23 cellular contexts compared by ENCODE assay signal in the genomic region with DNA sequence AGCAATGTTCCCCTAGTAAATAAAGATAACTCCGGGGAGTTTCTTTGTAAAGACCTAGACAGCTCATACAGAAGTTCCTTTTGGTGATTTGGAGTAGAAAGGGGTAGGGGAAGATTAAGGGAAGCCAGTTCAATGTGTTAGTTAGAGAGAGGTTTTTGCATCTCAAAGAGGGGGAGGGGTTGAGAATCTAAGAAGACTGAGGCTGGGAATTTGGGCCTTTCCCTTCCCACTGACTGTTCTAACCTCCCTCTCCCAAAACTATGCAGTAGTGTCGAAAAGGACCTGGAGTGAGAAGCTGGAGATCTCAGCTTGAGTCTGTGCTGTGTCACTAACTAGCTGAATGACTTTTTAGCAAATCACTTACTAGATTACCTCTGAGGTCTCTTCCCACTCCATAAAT. TPM values are rescaled to one million over a fixed set of nuclear protein-coding genes. Genes with fewer than 3 reads are reported as not detected.
"Had no signal": no experiment of that assay in that cellular context is flagged by ENCODE, and none has a peak within 500 bp of the region (broad histone marks: within the 10 kb centered on the region; RNA-seq: fewer than 3 reads in every experiment).

No MANE protein-coding gene starts in this region.

- H3K36me3 Mint-ChIP-seq: activated CD4-positive, alpha-beta memory T cell treated with anti-CD3 and anti-CD28 coated beads for 36 hours; activated naive CD4-positive, alpha-beta T cell treated with anti-CD3 and anti-CD28 coated beads, Interleukin-2, amount 50 U/mL, for 72 hours; natural killer cell treated with Interleukin-12 subunit alpha and Interleukin-12 subunit beta and Interleukin-15 and Interleukin-18, amount 100 ng/mL, for 72 hours had no signal

- H3K4me3 Mint-ChIP-seq: activated CD4-positive, alpha-beta memory T cell treated with anti-CD3 and anti-CD28 coated beads for 36 hours; activated T-helper 1 cell treated with anti-CD3 and anti-CD28 coated beads, Interleukin-12 subunit alpha, Interleukin-12 subunit beta, Interleukin-2, Interleukin-4 antibody, amounts not matched to agents 30 ng/mL and 10 ng/mL and 1 ng/mL, durations not matched to agents 14 hours and 24 hours and 36 hours; natural killer cell treated with Interleukin-12 subunit alpha and Interleukin-12 subunit beta and Interleukin-15 and Interleukin-18, amount 100 ng/mL, for 72 hours; T-helper 2 cell treated with Interferon-gamma antibody and Interleukin-4, amounts not matched to agents 5 μg/mL and 100 μg/mL, for 36 hours had no signal

- H3K9me3 ChIP-seq: adrenal gland, gastrocnemius medialis, prostate gland, right atrium auricular region, thyroid gland had no signal

- DNase-seq: activated CD4-positive, alpha-beta memory T cell treated with anti-CD3 and anti-CD28 coated beads for 36 hours; activated CD4-positive, alpha-beta T cell treated with anti-CD3 and anti-CD28 coated beads for 4 hours; activated gamma-delta T cell treated with Interleukin-2 at 50 U/mL for 16 hours; activated T-cell treated with anti-CD3 and anti-CD28 coated beads for 4 hours; adrenal gland; gastrocnemius medialis; head of caudate nucleus; left cardiac atrium; stimulated activated CD4-positive, alpha-beta T cell treated with anti-CD3 and anti-CD28 coated beads, Interleukin-12 subunit alpha, Interleukin-12 subunit beta, amount 100 ng/mL, for 4 hours; stimulated activated CD4-positive, alpha-beta T cell treated with anti-CD3 and anti-CD28 coated beads, Interleukin-1b, Interleukin-23, amount 100 ng/mL, for 48 hours; stimulated activated naive CD4-positive, alpha-beta T cell treated with Interleukin-2 at 50 U/mL for 16 hours; thyroid gland had no signal

- H3K4me1 ChIP-seq: adrenal gland, gastrocnemius medialis, prostate gland, right atrium auricular region, thyroid gland had no signal

- H3K4me3 ChIP-seq: adrenal gland, gastrocnemius medialis, prostate gland, right atrium auricular region, thyroid gland had no signal

- H3K27ac Mint-ChIP-seq: activated CD4-positive, alpha-beta memory T cell treated with anti-CD3 and anti-CD28 coated beads for 36 hours; activated naive CD4-positive, alpha-beta T cell treated with anti-CD3 and anti-CD28 coated beads, Interleukin-2, amount 50 U/mL, for 72 hours; activated T-helper 1 cell treated with anti-CD3 and anti-CD28 coated beads, Interleukin-12 subunit alpha, Interleukin-12 subunit beta, Interleukin-2, Interleukin-4 antibody, amounts not matched to agents 30 ng/mL and 10 ng/mL and 1 ng/mL, durations not matched to agents 14 hours and 24 hours and 36 hours; natural killer cell treated with Interleukin-12 subunit alpha and Interleukin-12 subunit beta and Interleukin-15 and Interleukin-18, amount 100 ng/mL, for 72 hours; T-helper 2 cell treated with Interferon-gamma antibody and Interleukin-4, amounts not matched to agents 5 μg/mL and 100 μg/mL, for 36 hours had no signal

- FAIRE-seq: islet of Langerhans had no signal

- H3K9me3 Mint-ChIP-seq: activated CD4-positive, alpha-beta memory T cell treated with anti-CD3 and anti-CD28 coated beads for 36 hours; activated naive CD4-positive, alpha-beta T cell treated with anti-CD3 and anti-CD28 coated beads, Interleukin-2, amount 50 U/mL, for 72 hours; activated T-helper 1 cell treated with anti-CD3 and anti-CD28 coated beads, Interleukin-12 subunit alpha, Interleukin-12 subunit beta, Interleukin-2, Interleukin-4 antibody, amounts not matched to agents 30 ng/mL and 10 ng/mL and 1 ng/mL, durations not matched to agents 14 hours and 24 hours and 36 hours; natural killer cell treated with Interleukin-12 subunit alpha and Interleukin-12 subunit beta and Interleukin-15 and Interleukin-18, amount 100 ng/mL, for 72 hours; T-helper 2 cell treated with Interferon-gamma antibody and Interleukin-4, amounts not matched to agents 5 μg/mL and 100 μg/mL, for 36 hours had no signal

- ATAC-seq: activated naive CD4-positive, alpha-beta T cell treated with anti-CD3 and anti-CD28 coated beads, Interleukin-2, amount 50 U/mL, for 72 hours; gastrocnemius medialis; left cardiac atrium; natural killer cell treated with Interleukin-12 subunit alpha and Interleukin-12 subunit beta and Interleukin-15 and Interleukin-18, amount 100 ng/mL, for 72 hours had no signal

- H3K27ac ChIP-seq: adrenal gland, gastrocnemius medialis, prostate gland, right atrium auricular region, thyroid gland had no signal

- H3K36me3 ChIP-seq: adrenal gland, gastrocnemius medialis, prostate gland, right atrium auricular region, thyroid gland had no signal

RNA-seq across cellular contexts. Expression of a gene that starts 55.7 kb away (rescaled TPM):
- total RNA-seq: activated CD4-positive, alpha-beta memory T cell treated with anti-CD3 and anti-CD28 coated beads for 36 hours; activated naive CD4-positive, alpha-beta T cell treated with anti-CD3 and anti-CD28 coated beads, Interleukin-2, amount 50 U/mL, for 72 hours; activated T-helper 1 cell treated with anti-CD3 and anti-CD28 coated beads, Interleukin-12 subunit alpha, Interleukin-12 subunit beta, Interleukin-2, Interleukin-4 antibody, amounts not matched to agents 30 ng/mL and 10 ng/mL and 1 ng/mL, durations not matched to agents 14 hours and 24 hours and 36 hours; cardiac septum; dermis microvascular lymphatic vessel endothelial cell; epithelial cell of proximal tubule; left cardiac atrium; mesenteric fat pad; right atrium auricular region had no signal
